ENCODE assay signal across 1 cellular context in genomic region chr2:231780909-231781797, GRCh38.
TF ChIP-seq lines count a peak whose summit lies in the region.

Gene PDE6D (minus strand): TSS chr2:231781282. CDS start chr2:231781114, 168 bp downstream.

TF ChIP-seq in GM23338, 12 proteins besides CTCF, POLR2A, EP300 and RAD21 (continued from another document):
- TF ChIP-seq, protein P1, sequence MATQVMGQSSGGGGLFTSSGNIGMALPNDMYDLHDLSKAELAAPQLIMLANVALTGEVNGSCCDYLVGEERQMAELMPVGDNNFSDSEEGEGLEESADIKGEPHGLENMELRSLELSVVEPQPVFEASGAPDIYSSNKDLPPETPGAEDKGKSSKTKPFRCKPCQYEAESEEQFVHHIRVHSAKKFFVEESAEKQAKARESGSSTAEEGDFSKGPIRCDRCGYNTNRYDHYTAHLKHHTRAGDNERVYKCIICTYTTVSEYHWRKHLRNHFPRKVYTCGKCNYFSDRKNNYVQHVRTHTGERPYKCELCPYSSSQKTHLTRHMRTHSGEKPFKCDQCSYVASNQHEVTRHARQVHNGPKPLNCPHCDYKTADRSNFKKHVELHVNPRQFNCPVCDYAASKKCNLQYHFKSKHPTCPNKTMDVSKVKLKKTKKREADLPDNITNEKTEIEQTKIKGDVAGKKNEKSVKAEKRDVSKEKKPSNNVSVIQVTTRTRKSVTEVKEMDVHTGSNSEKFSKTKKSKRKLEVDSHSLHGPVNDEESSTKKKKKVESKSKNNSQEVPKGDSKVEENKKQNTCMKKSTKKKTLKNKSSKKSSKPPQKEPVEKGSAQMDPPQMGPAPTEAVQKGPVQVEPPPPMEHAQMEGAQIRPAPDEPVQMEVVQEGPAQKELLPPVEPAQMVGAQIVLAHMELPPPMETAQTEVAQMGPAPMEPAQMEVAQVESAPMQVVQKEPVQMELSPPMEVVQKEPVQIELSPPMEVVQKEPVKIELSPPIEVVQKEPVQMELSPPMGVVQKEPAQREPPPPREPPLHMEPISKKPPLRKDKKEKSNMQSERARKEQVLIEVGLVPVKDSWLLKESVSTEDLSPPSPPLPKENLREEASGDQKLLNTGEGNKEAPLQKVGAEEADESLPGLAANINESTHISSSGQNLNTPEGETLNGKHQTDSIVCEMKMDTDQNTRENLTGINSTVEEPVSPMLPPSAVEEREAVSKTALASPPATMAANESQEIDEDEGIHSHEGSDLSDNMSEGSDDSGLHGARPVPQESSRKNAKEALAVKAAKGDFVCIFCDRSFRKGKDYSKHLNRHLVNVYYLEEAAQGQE (IDR thresholded peaks at IDR 0.05; ENCODE audit: unreplicated experiment): no peak
- TF ChIP-seq CREB1 (CRISPR knock-in tag; IDR thresholded peaks at IDR 0.05; ENCODE audit: low read depth) (peak; percentile 86), ETS1 (IDR thresholded peaks at IDR 0.05) (peak; percentile 98), POLR2AphosphoS5 (IDR thresholded peaks at IDR 0.05; ENCODE audit: low read depth) (peak; percentile 92), EZH2phosphoT487 (IDR thresholded peaks at IDR 0.05; ENCODE audit: unreplicated experiment) (no peak), JUNB (IDR thresholded peaks at IDR 0.05; ENCODE audit: unreplicated experiment) (no peak), ZNF331 (CRISPR knock-in tag; IDR thresholded peaks at IDR 0.05; ENCODE audit: low read depth) (no peak), STAT1 (IDR thresholded peaks at IDR 0.05; ENCODE audit: unreplicated experiment) (no peak), ZNF114 (CRISPR knock-in tag; IDR thresholded peaks at IDR 0.05) (no peak), EZH2 (IDR thresholded peaks at IDR 0.05; ENCODE audit: low read depth, unreplicated experiment) (no peak)
- TF ChIP-seq, protein P2, sequence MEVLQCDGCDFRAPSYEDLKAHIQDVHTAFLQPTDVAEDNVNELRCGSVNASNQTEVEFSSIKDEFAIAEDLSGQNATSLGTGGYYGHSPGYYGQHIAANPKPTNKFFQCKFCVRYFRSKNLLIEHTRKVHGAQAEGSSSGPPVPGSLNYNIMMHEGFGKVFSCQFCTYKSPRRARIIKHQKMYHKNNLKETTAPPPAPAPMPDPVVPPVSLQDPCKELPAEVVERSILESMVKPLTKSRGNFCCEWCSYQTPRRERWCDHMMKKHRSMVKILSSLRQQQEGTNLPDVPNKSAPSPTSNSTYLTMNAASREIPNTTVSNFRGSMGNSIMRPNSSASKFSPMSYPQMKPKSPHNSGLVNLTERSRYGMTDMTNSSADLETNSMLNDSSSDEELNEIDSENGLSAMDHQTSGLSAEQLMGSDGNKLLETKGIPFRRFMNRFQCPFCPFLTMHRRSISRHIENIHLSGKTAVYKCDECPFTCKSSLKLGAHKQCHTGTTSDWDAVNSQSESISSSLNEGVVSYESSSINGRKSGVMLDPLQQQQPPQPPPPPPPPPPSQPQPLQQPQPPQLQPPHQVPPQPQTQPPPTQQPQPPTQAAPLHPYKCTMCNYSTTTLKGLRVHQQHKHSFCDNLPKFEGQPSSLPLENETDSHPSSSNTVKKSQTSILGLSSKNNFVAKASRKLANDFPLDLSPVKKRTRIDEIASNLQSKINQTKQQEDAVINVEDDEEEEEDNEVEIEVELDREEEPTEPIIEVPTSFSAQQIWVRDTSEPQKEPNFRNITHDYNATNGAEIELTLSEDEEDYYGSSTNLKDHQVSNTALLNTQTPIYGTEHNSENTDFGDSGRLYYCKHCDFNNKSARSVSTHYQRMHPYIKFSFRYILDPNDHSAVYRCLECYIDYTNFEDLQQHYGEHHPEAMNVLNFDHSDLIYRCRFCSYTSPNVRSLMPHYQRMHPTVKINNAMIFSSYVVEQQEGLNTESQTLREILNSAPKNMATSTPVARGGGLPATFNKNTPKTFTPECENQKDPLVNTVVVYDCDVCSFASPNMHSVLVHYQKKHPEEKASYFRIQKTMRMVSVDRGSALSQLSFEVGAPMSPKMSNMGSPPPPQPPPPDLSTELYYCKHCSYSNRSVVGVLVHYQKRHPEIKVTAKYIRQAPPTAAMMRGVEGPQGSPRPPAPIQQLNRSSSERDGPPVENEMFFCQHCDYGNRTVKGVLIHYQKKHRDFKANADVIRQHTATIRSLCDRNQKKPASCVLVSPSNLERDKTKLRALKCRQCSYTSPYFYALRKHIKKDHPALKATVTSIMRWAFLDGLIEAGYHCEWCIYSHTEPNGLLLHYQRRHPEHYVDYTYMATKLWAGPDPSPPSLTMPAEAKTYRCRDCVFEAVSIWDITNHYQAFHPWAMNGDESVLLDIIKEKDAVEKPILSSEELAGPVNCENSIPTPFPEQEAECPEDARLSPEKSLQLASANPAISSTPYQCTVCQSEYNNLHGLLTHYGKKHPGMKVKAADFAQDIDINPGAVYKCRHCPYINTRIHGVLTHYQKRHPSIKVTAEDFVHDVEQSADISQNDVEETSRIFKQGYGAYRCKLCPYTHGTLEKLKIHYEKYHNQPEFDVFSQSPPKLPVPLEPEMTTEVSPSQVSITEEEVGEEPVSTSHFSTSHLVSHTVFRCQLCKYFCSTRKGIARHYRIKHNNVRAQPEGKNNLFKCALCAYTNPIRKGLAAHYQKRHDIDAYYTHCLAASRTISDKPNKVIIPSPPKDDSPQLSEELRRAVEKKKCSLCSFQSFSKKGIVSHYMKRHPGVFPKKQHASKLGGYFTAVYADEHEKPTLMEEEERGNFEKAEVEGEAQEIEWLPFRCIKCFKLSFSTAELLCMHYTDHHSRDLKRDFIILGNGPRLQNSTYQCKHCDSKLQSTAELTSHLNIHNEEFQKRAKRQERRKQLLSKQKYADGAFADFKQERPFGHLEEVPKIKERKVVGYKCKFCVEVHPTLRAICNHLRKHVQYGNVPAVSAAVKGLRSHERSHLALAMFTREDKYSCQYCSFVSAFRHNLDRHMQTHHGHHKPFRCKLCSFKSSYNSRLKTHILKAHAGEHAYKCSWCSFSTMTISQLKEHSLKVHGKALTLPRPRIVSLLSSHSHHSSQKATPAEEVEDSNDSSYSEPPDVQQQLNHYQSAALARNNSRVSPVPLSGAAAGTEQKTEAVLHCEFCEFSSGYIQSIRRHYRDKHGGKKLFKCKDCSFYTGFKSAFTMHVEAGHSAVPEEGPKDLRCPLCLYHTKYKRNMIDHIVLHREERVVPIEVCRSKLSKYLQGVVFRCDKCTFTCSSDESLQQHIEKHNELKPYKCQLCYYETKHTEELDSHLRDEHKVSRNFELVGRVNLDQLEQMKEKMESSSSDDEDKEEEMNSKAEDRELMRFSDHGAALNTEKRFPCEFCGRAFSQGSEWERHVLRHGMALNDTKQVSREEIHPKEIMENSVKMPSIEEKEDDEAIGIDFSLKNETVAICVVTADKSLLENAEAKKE (CRISPR knock-in tag; IDR thresholded peaks at IDR 0.05): no peak
